1 cellular context compared by ENCODE assay signal in the genomic region with DNA sequence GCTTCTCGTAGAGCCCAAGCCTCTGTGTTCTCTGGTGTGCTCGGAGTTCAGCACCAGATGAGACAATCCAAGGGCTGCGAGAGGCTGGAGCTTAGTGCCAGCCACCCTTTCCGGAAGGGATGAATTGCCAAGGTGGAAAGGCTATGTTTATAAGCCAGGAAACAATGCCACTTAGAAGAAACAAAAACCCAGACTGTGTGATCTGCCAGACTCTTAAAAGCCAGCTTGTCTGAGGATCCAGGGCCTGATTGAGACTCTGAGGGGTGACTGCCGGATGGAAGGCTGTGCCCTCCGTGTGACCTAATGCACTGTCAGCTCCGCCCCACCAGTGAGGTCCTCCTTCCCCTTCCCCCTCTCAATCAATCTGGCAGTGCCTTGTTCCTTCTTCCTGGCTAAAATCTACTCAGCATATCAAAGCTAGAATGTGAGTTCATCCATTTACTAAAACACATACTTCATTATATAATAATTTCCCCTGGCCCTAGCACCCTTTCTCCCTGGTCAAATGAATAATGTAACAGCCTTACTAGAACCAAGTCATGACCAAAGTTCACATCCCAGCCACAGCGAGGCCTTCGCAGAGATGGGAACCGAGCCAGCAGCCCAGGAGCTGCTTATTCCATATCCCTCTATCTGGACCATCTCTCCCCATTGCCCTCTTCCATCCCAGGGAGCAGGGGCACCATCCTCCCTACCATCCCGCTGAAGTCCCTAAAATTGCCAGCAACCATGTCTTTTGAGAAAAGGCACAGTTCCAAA.
TF ChIP-seq lines count a peak whose summit lies in the region.

No MANE protein-coding gene starts in this region.

TF ChIP-seq in GM23338, 12 proteins besides CTCF, POLR2A, EP300 and RAD21 (continued from another document):
- TF ChIP-seq, protein P1, sequence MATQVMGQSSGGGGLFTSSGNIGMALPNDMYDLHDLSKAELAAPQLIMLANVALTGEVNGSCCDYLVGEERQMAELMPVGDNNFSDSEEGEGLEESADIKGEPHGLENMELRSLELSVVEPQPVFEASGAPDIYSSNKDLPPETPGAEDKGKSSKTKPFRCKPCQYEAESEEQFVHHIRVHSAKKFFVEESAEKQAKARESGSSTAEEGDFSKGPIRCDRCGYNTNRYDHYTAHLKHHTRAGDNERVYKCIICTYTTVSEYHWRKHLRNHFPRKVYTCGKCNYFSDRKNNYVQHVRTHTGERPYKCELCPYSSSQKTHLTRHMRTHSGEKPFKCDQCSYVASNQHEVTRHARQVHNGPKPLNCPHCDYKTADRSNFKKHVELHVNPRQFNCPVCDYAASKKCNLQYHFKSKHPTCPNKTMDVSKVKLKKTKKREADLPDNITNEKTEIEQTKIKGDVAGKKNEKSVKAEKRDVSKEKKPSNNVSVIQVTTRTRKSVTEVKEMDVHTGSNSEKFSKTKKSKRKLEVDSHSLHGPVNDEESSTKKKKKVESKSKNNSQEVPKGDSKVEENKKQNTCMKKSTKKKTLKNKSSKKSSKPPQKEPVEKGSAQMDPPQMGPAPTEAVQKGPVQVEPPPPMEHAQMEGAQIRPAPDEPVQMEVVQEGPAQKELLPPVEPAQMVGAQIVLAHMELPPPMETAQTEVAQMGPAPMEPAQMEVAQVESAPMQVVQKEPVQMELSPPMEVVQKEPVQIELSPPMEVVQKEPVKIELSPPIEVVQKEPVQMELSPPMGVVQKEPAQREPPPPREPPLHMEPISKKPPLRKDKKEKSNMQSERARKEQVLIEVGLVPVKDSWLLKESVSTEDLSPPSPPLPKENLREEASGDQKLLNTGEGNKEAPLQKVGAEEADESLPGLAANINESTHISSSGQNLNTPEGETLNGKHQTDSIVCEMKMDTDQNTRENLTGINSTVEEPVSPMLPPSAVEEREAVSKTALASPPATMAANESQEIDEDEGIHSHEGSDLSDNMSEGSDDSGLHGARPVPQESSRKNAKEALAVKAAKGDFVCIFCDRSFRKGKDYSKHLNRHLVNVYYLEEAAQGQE (IDR thresholded peaks at IDR 0.05; ENCODE audit: unreplicated experiment): no peak
- TF ChIP-seq CREB1 (CRISPR knock-in tag; IDR thresholded peaks at IDR 0.05; ENCODE audit: low read depth) (no peak), EZH2phosphoT487 (IDR thresholded peaks at IDR 0.05; ENCODE audit: unreplicated experiment) (no peak), ZNF114 (CRISPR knock-in tag; IDR thresholded peaks at IDR 0.05) (no peak), ZNF331 (CRISPR knock-in tag; IDR thresholded peaks at IDR 0.05; ENCODE audit: low read depth) (no peak), POLR2AphosphoS5 (IDR thresholded peaks at IDR 0.05; ENCODE audit: low read depth) (no peak), NANOG (IDR thresholded peaks at IDR 0.05; ENCODE audit: borderline replicate concordance) (no peak), JUNB (IDR thresholded peaks at IDR 0.05; ENCODE audit: unreplicated experiment) (no peak), STAT1 (IDR thresholded peaks at IDR 0.05; ENCODE audit: unreplicated experiment) (no peak)
- TF ChIP-seq, protein P2, sequence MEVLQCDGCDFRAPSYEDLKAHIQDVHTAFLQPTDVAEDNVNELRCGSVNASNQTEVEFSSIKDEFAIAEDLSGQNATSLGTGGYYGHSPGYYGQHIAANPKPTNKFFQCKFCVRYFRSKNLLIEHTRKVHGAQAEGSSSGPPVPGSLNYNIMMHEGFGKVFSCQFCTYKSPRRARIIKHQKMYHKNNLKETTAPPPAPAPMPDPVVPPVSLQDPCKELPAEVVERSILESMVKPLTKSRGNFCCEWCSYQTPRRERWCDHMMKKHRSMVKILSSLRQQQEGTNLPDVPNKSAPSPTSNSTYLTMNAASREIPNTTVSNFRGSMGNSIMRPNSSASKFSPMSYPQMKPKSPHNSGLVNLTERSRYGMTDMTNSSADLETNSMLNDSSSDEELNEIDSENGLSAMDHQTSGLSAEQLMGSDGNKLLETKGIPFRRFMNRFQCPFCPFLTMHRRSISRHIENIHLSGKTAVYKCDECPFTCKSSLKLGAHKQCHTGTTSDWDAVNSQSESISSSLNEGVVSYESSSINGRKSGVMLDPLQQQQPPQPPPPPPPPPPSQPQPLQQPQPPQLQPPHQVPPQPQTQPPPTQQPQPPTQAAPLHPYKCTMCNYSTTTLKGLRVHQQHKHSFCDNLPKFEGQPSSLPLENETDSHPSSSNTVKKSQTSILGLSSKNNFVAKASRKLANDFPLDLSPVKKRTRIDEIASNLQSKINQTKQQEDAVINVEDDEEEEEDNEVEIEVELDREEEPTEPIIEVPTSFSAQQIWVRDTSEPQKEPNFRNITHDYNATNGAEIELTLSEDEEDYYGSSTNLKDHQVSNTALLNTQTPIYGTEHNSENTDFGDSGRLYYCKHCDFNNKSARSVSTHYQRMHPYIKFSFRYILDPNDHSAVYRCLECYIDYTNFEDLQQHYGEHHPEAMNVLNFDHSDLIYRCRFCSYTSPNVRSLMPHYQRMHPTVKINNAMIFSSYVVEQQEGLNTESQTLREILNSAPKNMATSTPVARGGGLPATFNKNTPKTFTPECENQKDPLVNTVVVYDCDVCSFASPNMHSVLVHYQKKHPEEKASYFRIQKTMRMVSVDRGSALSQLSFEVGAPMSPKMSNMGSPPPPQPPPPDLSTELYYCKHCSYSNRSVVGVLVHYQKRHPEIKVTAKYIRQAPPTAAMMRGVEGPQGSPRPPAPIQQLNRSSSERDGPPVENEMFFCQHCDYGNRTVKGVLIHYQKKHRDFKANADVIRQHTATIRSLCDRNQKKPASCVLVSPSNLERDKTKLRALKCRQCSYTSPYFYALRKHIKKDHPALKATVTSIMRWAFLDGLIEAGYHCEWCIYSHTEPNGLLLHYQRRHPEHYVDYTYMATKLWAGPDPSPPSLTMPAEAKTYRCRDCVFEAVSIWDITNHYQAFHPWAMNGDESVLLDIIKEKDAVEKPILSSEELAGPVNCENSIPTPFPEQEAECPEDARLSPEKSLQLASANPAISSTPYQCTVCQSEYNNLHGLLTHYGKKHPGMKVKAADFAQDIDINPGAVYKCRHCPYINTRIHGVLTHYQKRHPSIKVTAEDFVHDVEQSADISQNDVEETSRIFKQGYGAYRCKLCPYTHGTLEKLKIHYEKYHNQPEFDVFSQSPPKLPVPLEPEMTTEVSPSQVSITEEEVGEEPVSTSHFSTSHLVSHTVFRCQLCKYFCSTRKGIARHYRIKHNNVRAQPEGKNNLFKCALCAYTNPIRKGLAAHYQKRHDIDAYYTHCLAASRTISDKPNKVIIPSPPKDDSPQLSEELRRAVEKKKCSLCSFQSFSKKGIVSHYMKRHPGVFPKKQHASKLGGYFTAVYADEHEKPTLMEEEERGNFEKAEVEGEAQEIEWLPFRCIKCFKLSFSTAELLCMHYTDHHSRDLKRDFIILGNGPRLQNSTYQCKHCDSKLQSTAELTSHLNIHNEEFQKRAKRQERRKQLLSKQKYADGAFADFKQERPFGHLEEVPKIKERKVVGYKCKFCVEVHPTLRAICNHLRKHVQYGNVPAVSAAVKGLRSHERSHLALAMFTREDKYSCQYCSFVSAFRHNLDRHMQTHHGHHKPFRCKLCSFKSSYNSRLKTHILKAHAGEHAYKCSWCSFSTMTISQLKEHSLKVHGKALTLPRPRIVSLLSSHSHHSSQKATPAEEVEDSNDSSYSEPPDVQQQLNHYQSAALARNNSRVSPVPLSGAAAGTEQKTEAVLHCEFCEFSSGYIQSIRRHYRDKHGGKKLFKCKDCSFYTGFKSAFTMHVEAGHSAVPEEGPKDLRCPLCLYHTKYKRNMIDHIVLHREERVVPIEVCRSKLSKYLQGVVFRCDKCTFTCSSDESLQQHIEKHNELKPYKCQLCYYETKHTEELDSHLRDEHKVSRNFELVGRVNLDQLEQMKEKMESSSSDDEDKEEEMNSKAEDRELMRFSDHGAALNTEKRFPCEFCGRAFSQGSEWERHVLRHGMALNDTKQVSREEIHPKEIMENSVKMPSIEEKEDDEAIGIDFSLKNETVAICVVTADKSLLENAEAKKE (CRISPR knock-in tag; IDR thresholded peaks at IDR 0.05): no peak
TF ChIP-seq in GM23338: peak in this region for 0.
